In the genomic region with DNA sequence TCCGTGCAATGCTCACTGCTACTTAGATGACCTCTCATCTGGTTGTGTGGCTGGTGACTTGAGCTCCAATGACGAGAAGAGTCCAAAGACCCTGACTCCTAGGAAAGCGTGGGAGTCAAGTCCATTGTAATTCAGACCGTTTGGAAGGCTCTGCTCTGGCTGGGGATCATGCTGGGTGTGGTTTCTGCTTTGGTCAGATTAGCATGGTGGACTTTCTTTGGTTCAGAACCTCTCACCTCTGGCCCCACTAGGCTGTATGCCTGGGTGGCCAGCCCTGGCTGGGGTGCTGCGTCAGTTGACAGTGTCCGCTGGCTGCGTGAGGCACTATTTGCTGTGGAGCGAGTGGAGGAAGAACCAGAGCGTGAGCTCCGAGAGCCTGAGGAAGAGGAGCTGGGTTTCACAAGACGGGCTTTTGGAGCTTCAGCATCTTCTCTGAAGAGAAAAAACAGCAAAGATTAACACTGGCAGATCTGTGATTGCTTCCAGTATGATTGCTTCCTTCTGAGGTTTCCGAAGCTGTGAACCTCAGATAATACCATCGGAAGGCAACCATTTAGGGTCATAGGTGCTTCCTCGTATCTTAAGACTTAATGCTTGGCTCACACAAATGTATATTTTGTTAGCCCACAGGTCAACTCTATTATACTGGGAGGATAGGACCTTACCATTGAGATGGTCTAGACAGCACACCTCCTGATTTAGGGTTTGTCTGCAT, we compare ENCODE assay signal across 21 cellular contexts. TPM values are rescaled to one million over a fixed set of nuclear protein-coding genes. Genes with fewer than 3 reads are reported as not detected.
A peak's percentile ranks its signal among the peaks of the same experiment; 100 is the strongest.
DNase-seq lines count a peak whose midpoint lies in the region; ATAC-seq, FAIRE-seq and TF ChIP-seq lines count a peak whose summit lies in the region.
"Had no signal": no experiment of that assay in that cellular context is flagged by ENCODE, and none has a peak within 500 bp of the region (broad histone marks: within the 10 kb centered on the region; RNA-seq: fewer than 3 reads in every experiment).

No MANE protein-coding gene starts in this region.

- intact Hi-C loops in activated CD4-positive, alpha-beta memory T cell treated with anti-CD3 and anti-CD28 coated beads for 36 hours (cut with micrococcal nuclease) = no loop called here
- intact Hi-C loops in CD4-positive, alpha-beta T cell (cut with DNase I, micrococcal nuclease) = no loop called here

- no peak for ATAC-seq in CD4-positive, alpha-beta T cell (ENCODE audit: poor library complexity)
- ATAC-seq: PC-3 had no signal

- no peaks in the 10 kb centered on the region for H3K9me3 Mint-ChIP-seq in activated CD4-positive, alpha-beta memory T cell treated with anti-CD3 and anti-CD28 coated beads for 36 hours
- no peaks in the 10 kb centered on the region for H3K9me3 Mint-ChIP-seq in activated CD4-positive, alpha-beta memory T cell treated with anti-CD3 and anti-CD28 coated beads, Interleukin-2, amount 10 ng/mL, durations not matched to agents 7 days and 5 days
- H3K9me3 Mint-ChIP-seq in CD4-positive, alpha-beta T cell = no peaks in the 10 kb centered on the region
- no peaks in the 10 kb centered on the region for H3K9me3 Mint-ChIP-seq in nephron progenitor cell

- no peak overlapping the region for H3K4me3 ChIP-seq in coronary artery

- H3K36me3 Mint-ChIP-seq in activated CD4-positive, alpha-beta memory T cell treated with anti-CD3 and anti-CD28 coated beads for 36 hours = peaks cover 2% of the 10 kb centered on the region
- peaks cover 8% of the 10 kb centered on the region for H3K36me3 Mint-ChIP-seq in activated CD4-positive, alpha-beta memory T cell treated with anti-CD3 and anti-CD28 coated beads, Interleukin-2, amount 10 ng/mL, durations not matched to agents 7 days and 5 days (ENCODE audit: low read depth)
- H3K36me3 Mint-ChIP-seq in CD4-positive, alpha-beta T cell (ENCODE audit: low read depth) = no peaks in the 10 kb centered on the region
- H3K36me3 Mint-ChIP-seq in nephron progenitor cell (ENCODE audit: low read depth) = peaks cover 51% of the 10 kb centered on the region

- FAIRE-seq in GM19239 (lab: Jason Lieb, UNC) = no peak
- FAIRE-seq: A204.1, D721Med, GM12892 had no signal

- no peak overlapping the region for H3K4me3 Mint-ChIP-seq in activated CD4-positive, alpha-beta memory T cell treated with anti-CD3 and anti-CD28 coated beads for 36 hours
- no peak overlapping the region for H3K4me3 Mint-ChIP-seq in activated CD4-positive, alpha-beta memory T cell treated with anti-CD3 and anti-CD28 coated beads, Interleukin-2, amount 10 ng/mL, durations not matched to agents 7 days and 5 days
- H3K4me3 Mint-ChIP-seq in CD4-positive, alpha-beta T cell = no peak overlapping the region
- H3K4me3 Mint-ChIP-seq in nephron progenitor cell = no peak overlapping the region

- peaks cover 50% of the 10 kb centered on the region for H3K4me1 Mint-ChIP-seq in activated CD4-positive, alpha-beta memory T cell treated with anti-CD3 and anti-CD28 coated beads for 36 hours (ENCODE audit: low read depth)
- H3K4me1 Mint-ChIP-seq in activated CD4-positive, alpha-beta memory T cell treated with anti-CD3 and anti-CD28 coated beads, Interleukin-2, amount 10 ng/mL, durations not matched to agents 7 days and 5 days = peaks cover 49% of the 10 kb centered on the region
- H3K4me1 Mint-ChIP-seq in CD4-positive, alpha-beta T cell (ENCODE audit: low read depth) = peaks cover 58% of the 10 kb centered on the region
- peaks cover 22% of the 10 kb centered on the region for H3K4me1 Mint-ChIP-seq in nephron progenitor cell

- no peaks in the 10 kb centered on the region for H3K27me3 ChIP-seq in CD4-positive, alpha-beta T cell (ENCODE audit: control insufficient read depth, insufficient read depth, low read length)

- TF ChIP-seq CTCF in CD4-positive, alpha-beta T cell (IDR thresholded peaks at IDR 0.05) = no peak
- TF ChIP-seq CTCF in VCaP (conservative IDR thresholded peaks at IDR 0.05) (no peak), nephron progenitor cell (IDR thresholded peaks at IDR 0.05) (no peak), coronary artery (IDR thresholded peaks at IDR 0.05) (no peak)

- no peaks in the 10 kb centered on the region for H3K9me3 ChIP-seq in CD4-positive, alpha-beta T cell (ENCODE audit: control insufficient read depth, low read length)

- no peak overlapping the region for H3K27ac ChIP-seq in CD4-positive, alpha-beta T cell (ENCODE audit: low read depth, low read length)
- H3K27ac ChIP-seq in VCaP = peak overlapping the region; percentile 82
- H3K27ac ChIP-seq in coronary artery = no peak overlapping the region
- H3K27ac ChIP-seq: KMS-11 had no signal

- H3K27me3 Mint-ChIP-seq in activated CD4-positive, alpha-beta memory T cell treated with anti-CD3 and anti-CD28 coated beads for 36 hours = no peaks in the 10 kb centered on the region
- H3K27me3 Mint-ChIP-seq in activated CD4-positive, alpha-beta memory T cell treated with anti-CD3 and anti-CD28 coated beads, Interleukin-2, amount 10 ng/mL, durations not matched to agents 7 days and 5 days = no peaks in the 10 kb centered on the region
- H3K27me3 Mint-ChIP-seq in CD4-positive, alpha-beta T cell = no peaks in the 10 kb centered on the region
- H3K27me3 Mint-ChIP-seq in nephron progenitor cell (ENCODE audit: low read depth, poor library complexity) = no peaks in the 10 kb centered on the region

- CTCF ChIA-PET in activated CD4-positive, alpha-beta memory T cell treated with anti-CD3 and anti-CD28 coated beads for 36 hours (lab: Charles Lee) = interaction anchor here (1.0 to 2.0 kb wide), 4 partner anchors 10 to 406 kb away, joined by 3 to 6 read pairs (median 5); no protein-coding TSS in a partner anchor
- CTCF ChIA-PET in activated CD4-positive, alpha-beta memory T cell treated with anti-CD3 and anti-CD28 coated beads, Interleukin-2, amount 10 ng/mL, durations not matched to agents 7 days and 5 days (lab: Charles Lee) = interaction anchor here (1.2 to 1.3 kb wide), 3 partner anchors 9 to 19 kb away, joined by 3 to 4 read pairs (median 3); no protein-coding TSS in a partner anchor
- CTCF ChIA-PET in CD4-positive, alpha-beta T cell (lab: Charles Lee) = interaction anchor here (1.0 to 1.6 kb wide), 4 partner anchors 8 to 30 kb away, joined by 3 to 5 read pairs (median 4); no protein-coding TSS in a partner anchor

- H3K27ac Mint-ChIP-seq in activated CD4-positive, alpha-beta memory T cell treated with anti-CD3 and anti-CD28 coated beads for 36 hours = peak overlapping the region; percentile 52
- no peak overlapping the region for H3K27ac Mint-ChIP-seq in activated CD4-positive, alpha-beta memory T cell treated with anti-CD3 and anti-CD28 coated beads, Interleukin-2, amount 10 ng/mL, durations not matched to agents 7 days and 5 days
- H3K27ac Mint-ChIP-seq in CD4-positive, alpha-beta T cell = peak overlapping the region; percentile 96
- peak overlapping the region; percentile 86 for H3K27ac Mint-ChIP-seq in nephron progenitor cell

- DNase-seq in activated CD4-positive, alpha-beta memory T cell treated with anti-CD3 and anti-CD28 coated beads for 36 hours = no peak
- no peak for DNase-seq in activated CD4-positive, alpha-beta memory T cell treated with anti-CD3 and anti-CD28 coated beads, Interleukin-2, amount 10 ng/mL, durations not matched to agents 7 days and 5 days
- DNase-seq in CD4-positive, alpha-beta T cell = no peak
- no peak for DNase-seq in nephron progenitor cell
- no peak for DNase-seq in coronary artery (ENCODE audit: low spot score)
- DNase-seq in COR-L47 (lab: John Stamatoyannopoulos, UW) = no peak
- DNase-seq in GM19239 (ENCODE audit: insufficient read length, low spot score) = no peak
- DNase-seq: C1 segment of cervical spinal cord, DND-41, GDM1, GOT3, NCI-H1105 treated with DMSO at 0.1 percent for 48 hours, NCI-H187, NCI-H446 treated with DMSO at 0.1 percent for 48 hours, NCI-H748 treated with DMSO at 0.1 percent for 48 hours, PC-3 had no signal

- POLR2A ChIA-PET in activated CD4-positive, alpha-beta memory T cell treated with anti-CD3 and anti-CD28 coated beads for 36 hours (lab: Charles Lee) = interaction anchor here (0.6 to 8.6 kb wide), 2 partner anchors 15 to 19 kb away, joined by 5 to 202 read pairs; a partner anchor contains a TSS
- POLR2A ChIA-PET in activated CD4-positive, alpha-beta memory T cell treated with anti-CD3 and anti-CD28 coated beads, Interleukin-2, amount 10 ng/mL, durations not matched to agents 7 days and 5 days (lab: Charles Lee) = interaction anchor here (1.2 to 17.8 kb wide), 4 partner anchors 10 to 27 kb away, joined by 3 to 391 read pairs (median 78); a partner anchor contains a TSS
- POLR2A ChIA-PET in CD4-positive, alpha-beta T cell (lab: Charles Lee) = interaction anchor here (1.0 to 12.3 kb wide), 5 partner anchors 10 to 398 kb away, joined by 3 to 171 read pairs (median 116); a partner anchor contains a TSS

RNA-seq across cellular contexts. Expression of a gene that starts 11.6 kb away (rescaled TPM):
- 1,000 to 10,000 TPM; 2,378 to 2,407 TPM for total RNA-seq in activated CD4-positive, alpha-beta memory T cell treated with anti-CD3 and anti-CD28 coated beads for 36 hours
- total RNA-seq in activated CD4-positive, alpha-beta memory T cell treated with anti-CD3 and anti-CD28 coated beads, Interleukin-2, amount 10 ng/mL, durations not matched to agents 7 days and 5 days = 1,000 to 10,000 TPM; 1,570 to 1,577 TPM
- total RNA-seq in CD4-positive, alpha-beta T cell = 100 to 1,000 TPM; 788 to 811 TPM
